8 cellular contexts compared by ENCODE assay signal in the genomic region with DNA sequence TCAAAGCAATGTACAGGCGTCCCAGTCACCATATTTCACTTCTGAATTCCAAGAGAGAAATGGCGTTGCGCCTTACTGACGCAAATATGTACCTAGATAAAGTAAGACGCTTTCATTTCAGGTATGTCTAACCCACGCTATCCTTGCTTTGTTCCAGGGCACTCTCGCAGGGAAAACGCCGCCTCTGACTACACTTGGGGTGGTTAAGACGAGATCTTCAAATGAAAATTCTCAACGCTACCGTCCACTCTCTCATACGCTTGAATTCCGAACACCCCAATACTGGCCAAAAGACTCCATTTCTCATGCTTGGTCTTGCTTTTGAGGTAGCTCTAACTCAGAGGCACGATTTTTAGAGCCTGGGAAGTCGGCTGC. TPM values are rescaled to one million over a fixed set of nuclear protein-coding genes. Genes with fewer than 3 reads are reported as not detected.
DNase-seq lines count a peak whose midpoint lies in the region; ATAC-seq and TF ChIP-seq lines count a peak whose summit lies in the region.

No MANE protein-coding gene starts in this region.

- peak overlapping the region; percentile 67 to 88 for H3K4me3 ChIP-seq in gastroesophageal sphincter

- H3K27me3 Mint-ChIP-seq in T-helper 2 cell treated with Interferon-gamma antibody and Interleukin-4, amounts not matched to agents 5 μg/mL and 100 μg/mL, for 36 hours (ENCODE audit: low read depth) = no peaks in the 10 kb centered on the region
- no peaks in the 10 kb centered on the region for H3K27me3 Mint-ChIP-seq in progenitor cell of endocrine pancreas

- TF ChIP-seq CTCF in gastroesophageal sphincter (IDR thresholded peaks at IDR 0.05) (no peak), progenitor cell of endocrine pancreas (IDR thresholded peaks at IDR 0.05; ENCODE audit: unreplicated experiment) (no peak)

- peak overlapping the region; percentile 97 for H3K4me3 Mint-ChIP-seq in T-helper 2 cell treated with Interferon-gamma antibody and Interleukin-4, amounts not matched to agents 5 μg/mL and 100 μg/mL, for 36 hours
- peak overlapping the region; percentile 89 for H3K4me3 Mint-ChIP-seq in progenitor cell of endocrine pancreas (ENCODE audit: low read depth)

- H3K36me3 ChIP-seq in gastroesophageal sphincter = peaks cover 0 to 24% of the 10 kb centered on the region in 2 donors

- H3K4me1 Mint-ChIP-seq in T-helper 2 cell treated with Interferon-gamma antibody and Interleukin-4, amounts not matched to agents 5 μg/mL and 100 μg/mL, for 36 hours (ENCODE audit: low read depth) = peaks cover 41% of the 10 kb centered on the region
- peaks cover 6% of the 10 kb centered on the region for H3K4me1 Mint-ChIP-seq in progenitor cell of endocrine pancreas (ENCODE audit: low read depth)

- ATAC-seq in HG03066 (IDR thresholded peaks at IDR 0.05; ENCODE audit: low read depth, unreplicated experiment) (peak; percentile 12), gastroesophageal sphincter (peak; percentile 10), GM21423 (IDR thresholded peaks at IDR 0.05; ENCODE audit: unreplicated experiment) (no peak), GM18867 (IDR thresholded peaks at IDR 0.05; ENCODE audit: unreplicated experiment) (no peak)

- peak overlapping the region; percentile 99 for H3K27ac Mint-ChIP-seq in T-helper 2 cell treated with Interferon-gamma antibody and Interleukin-4, amounts not matched to agents 5 μg/mL and 100 μg/mL, for 36 hours
- H3K27ac Mint-ChIP-seq in progenitor cell of endocrine pancreas = peak overlapping the region; percentile 99

- no peaks in the 10 kb centered on the region for H3K9me3 Mint-ChIP-seq in T-helper 2 cell treated with Interferon-gamma antibody and Interleukin-4, amounts not matched to agents 5 μg/mL and 100 μg/mL, for 36 hours
- no peaks in the 10 kb centered on the region for H3K9me3 Mint-ChIP-seq in progenitor cell of endocrine pancreas (ENCODE audit: low read depth)

- H3K4me1 ChIP-seq in gastroesophageal sphincter = peaks cover 0 to 59% (median 10%) of the 10 kb centered on the region in 3 donors

- peaks cover 38% of the 10 kb centered on the region for H3K36me3 Mint-ChIP-seq in T-helper 2 cell treated with Interferon-gamma antibody and Interleukin-4, amounts not matched to agents 5 μg/mL and 100 μg/mL, for 36 hours (ENCODE audit: low read depth)
- H3K36me3 Mint-ChIP-seq in progenitor cell of endocrine pancreas (ENCODE audit: insufficient read depth) = peaks cover 8% of the 10 kb centered on the region

- DNase-seq in activated CD4-positive, alpha-beta T cell treated with anti-CD3 and anti-CD28 coated beads for 48 hours = peak; percentile 63
- no peak for DNase-seq in activated CD4-positive, alpha-beta T cell treated with anti-CD3 and anti-CD28 coated beads for 4 hours
- DNase-seq in T-helper 2 cell treated with Interferon-gamma antibody and Interleukin-4, amounts not matched to agents 5 μg/mL and 100 μg/mL, for 36 hours (ENCODE audit: low spot score) = no peak
- DNase-seq in progenitor cell of endocrine pancreas (ENCODE audit: low spot score, unreplicated experiment) = no peak

- TF ChIP-seq POLR2A in gastroesophageal sphincter (IDR thresholded peaks at IDR 0.05) = no peak

- TF ChIP-seq EP300 in gastroesophageal sphincter (IDR thresholded peaks at IDR 0.05) = no peak

- WGBS in gastroesophageal sphincter (ENCODE audit: low coverage in 1 of 2), 2 donors = 0% methylated on average over 3 to 16 of the region's 16 CpGs

- no peaks in the 10 kb centered on the region for H3K9me3 ChIP-seq in gastroesophageal sphincter

- H3K27me3 ChIP-seq in gastroesophageal sphincter = no peaks in the 10 kb centered on the region

- H3K27ac ChIP-seq in gastroesophageal sphincter = peak overlapping the region; percentile 91 to 98 (median 94)

RNA-seq across cellular contexts. Expression of gene ZMPSTE24, which starts 0.7 kb away (rescaled TPM):
- total RNA-seq in gastroesophageal sphincter (10 to 100 TPM; 49.0 to 76.1 (median 58.3) TPM), progenitor cell of endocrine pancreas (40.4 and 41.9 TPM in 2 replicates)

RNA-seq across cellular contexts. Expression of gene TMCO2, which starts 9.6 kb away (rescaled TPM):
- total RNA-seq in gastroesophageal sphincter (not detected), progenitor cell of endocrine pancreas (not detected in 2 replicates)

RNA-seq across cellular contexts. Expression of gene COL9A2, which starts 59.8 kb away (rescaled TPM):
- total RNA-seq in gastroesophageal sphincter = 10 to 100 TPM in 1 of 4 donors, 1 to 10 TPM in 3; 1.6 to 12.0 (median 4.9) TPM
- 48.1 and 53.8 TPM in 2 replicates for total RNA-seq in progenitor cell of endocrine pancreas

Comparison
In these comparisons a context has a peak if more than half of its experiments do, and no peak if none do; other contexts are left out.
1. ATAC-seq: peak in HG03066 (single experiment) and gastroesophageal sphincter (single experiment); none in GM21423 (single experiment) and GM18867 (single experiment).